Comparison of ENCODE assay signal across 1 cellular context in the genomic region with DNA sequence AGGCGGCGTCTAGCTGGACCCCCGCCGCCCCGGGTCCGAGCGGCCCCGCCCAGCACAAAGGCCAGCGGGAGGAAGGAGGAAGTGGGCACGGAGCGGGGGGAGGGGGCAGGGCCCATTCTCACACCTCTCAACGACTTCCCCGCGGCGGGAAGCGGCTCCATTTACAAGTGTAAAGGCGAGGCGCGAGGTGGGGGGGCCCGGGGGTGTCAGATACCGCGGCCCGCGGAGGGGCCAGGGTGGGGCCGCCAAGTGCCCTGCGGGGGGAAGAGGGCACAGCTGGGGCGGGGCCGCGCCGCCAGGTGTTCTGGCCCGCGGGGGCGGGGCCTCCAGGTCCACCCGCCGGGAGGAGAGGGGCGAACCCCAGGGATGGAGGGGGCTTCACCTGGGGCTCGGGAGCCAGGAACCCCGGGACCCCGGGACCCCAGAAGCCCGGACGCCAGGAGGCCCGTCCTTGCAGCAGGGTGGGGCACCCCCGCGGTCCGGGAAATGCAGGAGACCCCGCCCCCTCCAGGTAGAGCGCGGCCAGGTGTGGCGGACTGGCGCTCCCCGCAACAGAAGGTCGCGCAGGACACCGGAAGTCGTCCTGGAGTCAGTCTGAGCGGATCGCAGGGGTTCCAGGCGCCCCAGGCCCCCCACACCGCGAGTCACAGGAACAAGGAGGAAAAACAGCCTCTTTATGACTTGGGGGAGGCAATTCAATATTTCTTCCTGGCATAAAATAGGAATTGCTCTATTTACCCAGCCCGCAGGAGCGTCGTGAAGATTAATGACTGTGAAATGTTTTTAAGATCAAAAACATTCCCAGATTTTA.
TF ChIP-seq lines count a peak whose summit lies in the region.

No MANE protein-coding gene starts in this region.

TF ChIP-seq in WTC11, 78 proteins besides CTCF, POLR2A, EP300 and RAD21 (continued from another document and continues in another):
- TF ChIP-seq, protein P1, sequence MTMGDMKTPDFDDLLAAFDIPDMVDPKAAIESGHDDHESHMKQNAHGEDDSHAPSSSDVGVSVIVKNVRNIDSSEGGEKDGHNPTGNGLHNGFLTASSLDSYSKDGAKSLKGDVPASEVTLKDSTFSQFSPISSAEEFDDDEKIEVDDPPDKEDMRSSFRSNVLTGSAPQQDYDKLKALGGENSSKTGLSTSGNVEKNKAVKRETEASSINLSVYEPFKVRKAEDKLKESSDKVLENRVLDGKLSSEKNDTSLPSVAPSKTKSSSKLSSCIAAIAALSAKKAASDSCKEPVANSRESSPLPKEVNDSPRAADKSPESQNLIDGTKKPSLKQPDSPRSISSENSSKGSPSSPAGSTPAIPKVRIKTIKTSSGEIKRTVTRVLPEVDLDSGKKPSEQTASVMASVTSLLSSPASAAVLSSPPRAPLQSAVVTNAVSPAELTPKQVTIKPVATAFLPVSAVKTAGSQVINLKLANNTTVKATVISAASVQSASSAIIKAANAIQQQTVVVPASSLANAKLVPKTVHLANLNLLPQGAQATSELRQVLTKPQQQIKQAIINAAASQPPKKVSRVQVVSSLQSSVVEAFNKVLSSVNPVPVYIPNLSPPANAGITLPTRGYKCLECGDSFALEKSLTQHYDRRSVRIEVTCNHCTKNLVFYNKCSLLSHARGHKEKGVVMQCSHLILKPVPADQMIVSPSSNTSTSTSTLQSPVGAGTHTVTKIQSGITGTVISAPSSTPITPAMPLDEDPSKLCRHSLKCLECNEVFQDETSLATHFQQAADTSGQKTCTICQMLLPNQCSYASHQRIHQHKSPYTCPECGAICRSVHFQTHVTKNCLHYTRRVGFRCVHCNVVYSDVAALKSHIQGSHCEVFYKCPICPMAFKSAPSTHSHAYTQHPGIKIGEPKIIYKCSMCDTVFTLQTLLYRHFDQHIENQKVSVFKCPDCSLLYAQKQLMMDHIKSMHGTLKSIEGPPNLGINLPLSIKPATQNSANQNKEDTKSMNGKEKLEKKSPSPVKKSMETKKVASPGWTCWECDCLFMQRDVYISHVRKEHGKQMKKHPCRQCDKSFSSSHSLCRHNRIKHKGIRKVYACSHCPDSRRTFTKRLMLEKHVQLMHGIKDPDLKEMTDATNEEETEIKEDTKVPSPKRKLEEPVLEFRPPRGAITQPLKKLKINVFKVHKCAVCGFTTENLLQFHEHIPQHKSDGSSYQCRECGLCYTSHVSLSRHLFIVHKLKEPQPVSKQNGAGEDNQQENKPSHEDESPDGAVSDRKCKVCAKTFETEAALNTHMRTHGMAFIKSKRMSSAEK (CRISPR knock-in tag; IDR thresholded peaks at IDR 0.05; ENCODE audit: borderline replicate concordance) = no peak
- TF ChIP-seq KAT7 (CRISPR knock-in tag; IDR thresholded peaks at IDR 0.05; ENCODE audit: borderline replicate concordance) (no peak), HMGXB4 (CRISPR knock-in tag; IDR thresholded peaks at IDR 0.05) (0 out of 2 replicates have a peak, but pooled peaks have one; percentile 37), STAT6 (CRISPR knock-in tag; conservative IDR thresholded peaks at IDR 0.05; ENCODE audit: low read depth) (no peak), SMAD3 (CRISPR knock-in tag; IDR thresholded peaks at IDR 0.05; ENCODE audit: borderline replicate concordance) (no peak), CREB1 (CRISPR knock-in tag; IDR thresholded peaks at IDR 0.05) (no peak), NFYB (CRISPR knock-in tag; conservative IDR thresholded peaks at IDR 0.05; ENCODE audit: low read depth) (no peak), OVOL2 (CRISPR knock-in tag; IDR thresholded peaks at IDR 0.05; ENCODE audit: borderline replicate concordance) (no peak), TEAD4 (CRISPR knock-in tag; IDR thresholded peaks at IDR 0.05) (0 out of 2 replicates have a peak, but pooled peaks have one; percentile 51), TP53 (CRISPR knock-in tag; IDR thresholded peaks at IDR 0.05) (peak; percentile 59; the same call in 1 of the 2 replicates), FOXP1 (CRISPR knock-in tag; IDR thresholded peaks at IDR 0.05; ENCODE audit: borderline replicate concordance) (peak; percentile 53; the same call in 1 of the 2 replicates), IRF2 (CRISPR knock-in tag; IDR thresholded peaks at IDR 0.05; ENCODE audit: borderline replicate concordance, low read depth) (no peak), NR1H2 (CRISPR knock-in tag; IDR thresholded peaks at IDR 0.05) (no peak), E2F1 (CRISPR knock-in tag; IDR thresholded peaks at IDR 0.05) (no peak), ZNF416 (CRISPR knock-in tag; IDR thresholded peaks at IDR 0.05) (no peak), GRHL2 (CRISPR knock-in tag; IDR thresholded peaks at IDR 0.05; ENCODE audit: insufficient replicate concordance, severe bottlenecking) (no peak), MXD4 (CRISPR knock-in tag; IDR thresholded peaks at IDR 0.05; ENCODE audit: borderline replicate concordance) (no peak), HMGA2 (CRISPR knock-in tag; IDR thresholded peaks at IDR 0.05) (no peak), PRDM15 (CRISPR knock-in tag; IDR thresholded peaks at IDR 0.05) (no peak), TCF7 (CRISPR knock-in tag; IDR thresholded peaks at IDR 0.05; ENCODE audit: low read depth) (no peak)
- TF ChIP-seq, protein P2, sequence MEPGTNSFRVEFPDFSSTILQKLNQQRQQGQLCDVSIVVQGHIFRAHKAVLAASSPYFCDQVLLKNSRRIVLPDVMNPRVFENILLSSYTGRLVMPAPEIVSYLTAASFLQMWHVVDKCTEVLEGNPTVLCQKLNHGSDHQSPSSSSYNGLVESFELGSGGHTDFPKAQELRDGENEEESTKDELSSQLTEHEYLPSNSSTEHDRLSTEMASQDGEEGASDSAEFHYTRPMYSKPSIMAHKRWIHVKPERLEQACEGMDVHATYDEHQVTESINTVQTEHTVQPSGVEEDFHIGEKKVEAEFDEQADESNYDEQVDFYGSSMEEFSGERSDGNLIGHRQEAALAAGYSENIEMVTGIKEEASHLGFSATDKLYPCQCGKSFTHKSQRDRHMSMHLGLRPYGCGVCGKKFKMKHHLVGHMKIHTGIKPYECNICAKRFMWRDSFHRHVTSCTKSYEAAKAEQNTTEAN (CRISPR knock-in tag; IDR thresholded peaks at IDR 0.05) = peak; percentile 53; the same call in 1 of the 2 replicates
- TF ChIP-seq, protein P3, sequence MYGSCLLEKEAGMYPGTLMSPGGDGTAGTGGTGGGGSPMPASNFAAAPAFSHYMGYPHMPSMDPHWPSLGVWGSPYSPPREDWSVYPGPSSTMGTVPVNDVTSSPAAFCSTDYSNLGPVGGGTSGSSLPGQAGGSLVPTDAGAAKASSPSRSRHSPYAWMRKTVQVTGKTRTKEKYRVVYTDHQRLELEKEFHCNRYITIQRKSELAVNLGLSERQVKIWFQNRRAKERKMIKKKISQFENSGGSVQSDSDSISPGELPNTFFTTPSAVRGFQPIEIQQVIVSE (CRISPR knock-in tag; IDR thresholded peaks at IDR 0.05; ENCODE audit: borderline replicate concordance) = no peak
- TF ChIP-seq, protein P4, sequence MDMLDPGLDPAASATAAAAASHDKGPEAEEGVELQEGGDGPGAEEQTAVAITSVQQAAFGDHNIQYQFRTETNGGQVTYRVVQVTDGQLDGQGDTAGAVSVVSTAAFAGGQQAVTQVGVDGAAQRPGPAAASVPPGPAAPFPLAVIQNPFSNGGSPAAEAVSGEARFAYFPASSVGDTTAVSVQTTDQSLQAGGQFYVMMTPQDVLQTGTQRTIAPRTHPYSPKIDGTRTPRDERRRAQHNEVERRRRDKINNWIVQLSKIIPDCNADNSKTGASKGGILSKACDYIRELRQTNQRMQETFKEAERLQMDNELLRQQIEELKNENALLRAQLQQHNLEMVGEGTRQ (CRISPR knock-in tag; IDR thresholded peaks at IDR 0.05) = peak; percentile 49
- TF ChIP-seq, protein P5, sequence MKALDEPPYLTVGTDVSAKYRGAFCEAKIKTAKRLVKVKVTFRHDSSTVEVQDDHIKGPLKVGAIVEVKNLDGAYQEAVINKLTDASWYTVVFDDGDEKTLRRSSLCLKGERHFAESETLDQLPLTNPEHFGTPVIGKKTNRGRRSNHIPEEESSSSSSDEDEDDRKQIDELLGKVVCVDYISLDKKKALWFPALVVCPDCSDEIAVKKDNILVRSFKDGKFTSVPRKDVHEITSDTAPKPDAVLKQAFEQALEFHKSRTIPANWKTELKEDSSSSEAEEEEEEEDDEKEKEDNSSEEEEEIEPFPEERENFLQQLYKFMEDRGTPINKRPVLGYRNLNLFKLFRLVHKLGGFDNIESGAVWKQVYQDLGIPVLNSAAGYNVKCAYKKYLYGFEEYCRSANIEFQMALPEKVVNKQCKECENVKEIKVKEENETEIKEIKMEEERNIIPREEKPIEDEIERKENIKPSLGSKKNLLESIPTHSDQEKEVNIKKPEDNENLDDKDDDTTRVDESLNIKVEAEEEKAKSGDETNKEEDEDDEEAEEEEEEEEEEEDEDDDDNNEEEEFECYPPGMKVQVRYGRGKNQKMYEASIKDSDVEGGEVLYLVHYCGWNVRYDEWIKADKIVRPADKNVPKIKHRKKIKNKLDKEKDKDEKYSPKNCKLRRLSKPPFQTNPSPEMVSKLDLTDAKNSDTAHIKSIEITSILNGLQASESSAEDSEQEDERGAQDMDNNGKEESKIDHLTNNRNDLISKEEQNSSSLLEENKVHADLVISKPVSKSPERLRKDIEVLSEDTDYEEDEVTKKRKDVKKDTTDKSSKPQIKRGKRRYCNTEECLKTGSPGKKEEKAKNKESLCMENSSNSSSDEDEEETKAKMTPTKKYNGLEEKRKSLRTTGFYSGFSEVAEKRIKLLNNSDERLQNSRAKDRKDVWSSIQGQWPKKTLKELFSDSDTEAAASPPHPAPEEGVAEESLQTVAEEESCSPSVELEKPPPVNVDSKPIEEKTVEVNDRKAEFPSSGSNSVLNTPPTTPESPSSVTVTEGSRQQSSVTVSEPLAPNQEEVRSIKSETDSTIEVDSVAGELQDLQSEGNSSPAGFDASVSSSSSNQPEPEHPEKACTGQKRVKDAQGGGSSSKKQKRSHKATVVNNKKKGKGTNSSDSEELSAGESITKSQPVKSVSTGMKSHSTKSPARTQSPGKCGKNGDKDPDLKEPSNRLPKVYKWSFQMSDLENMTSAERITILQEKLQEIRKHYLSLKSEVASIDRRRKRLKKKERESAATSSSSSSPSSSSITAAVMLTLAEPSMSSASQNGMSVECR (CRISPR knock-in tag; IDR thresholded peaks at IDR 0.05; ENCODE audit: borderline replicate concordance) = peak; percentile 92; the same call in 1 of the 2 replicates
